ENCODE assay signal across 13 cellular contexts in the genomic region with DNA sequence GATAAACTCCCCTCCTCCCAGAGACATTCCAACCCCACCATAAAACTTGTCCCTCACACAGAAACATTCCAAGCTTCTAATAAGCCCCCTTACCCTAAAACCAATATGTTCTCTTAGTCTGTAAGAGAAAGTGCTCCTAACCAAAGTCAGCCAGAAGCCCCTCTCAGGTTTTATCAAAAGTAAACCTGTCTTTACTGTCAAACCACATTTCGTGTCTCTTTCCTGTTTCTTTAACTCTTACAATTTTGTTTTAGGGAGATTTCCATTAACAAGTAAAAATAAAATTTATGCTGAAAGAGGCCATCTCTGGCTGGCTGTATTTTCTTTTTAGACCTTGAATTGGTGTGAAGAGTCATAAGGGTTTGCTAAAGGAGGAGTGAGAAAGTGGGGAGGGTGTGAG. TPM values are rescaled to one million over a fixed set of nuclear protein-coding genes. Genes with fewer than 3 reads are reported as not detected.
DNase-seq lines count a peak whose midpoint lies in the region; ATAC-seq and TF ChIP-seq lines count a peak whose summit lies in the region.
"Had no signal": no experiment of that assay in that cellular context is flagged by ENCODE, and none has a peak within 500 bp of the region (broad histone marks: within the 10 kb centered on the region; RNA-seq: fewer than 3 reads in every experiment).

No MANE protein-coding gene starts in this region.

- H3K27me3 ChIP-seq in gastroesophageal sphincter (no peaks in the 10 kb centered on the region), WERI-Rb-1 (ENCODE audit: insufficient read depth, low read depth, severe bottlenecking) (no peaks in the 10 kb centered on the region)

- H3K27ac ChIP-seq in HEK293 (ENCODE audit: extremely low read depth, low read depth, low read length), result no peak overlapping the region
- no peak overlapping the region for H3K27ac ChIP-seq in gastroesophageal sphincter
- H3K27ac ChIP-seq in WERI-Rb-1, result no peak overlapping the region
- H3K27ac ChIP-seq: 22Rv1, HL-60 had no signal

- no peaks in the 10 kb centered on the region for H3K4me1 ChIP-seq in HEK293 (ENCODE audit: control insufficient read depth, insufficient read depth, low read length)
- H3K4me1 ChIP-seq in gastroesophageal sphincter, result no peaks in the 10 kb centered on the region
- H3K4me1 ChIP-seq: Caco-2 had no signal

- TF ChIP-seq POLR2A in gastroesophageal sphincter (IDR thresholded peaks at IDR 0.05), result no peak

- H3K9me3 ChIP-seq in HEK293 (ENCODE audit: control insufficient read depth, insufficient read depth, low read depth, low read length) (no peaks in the 10 kb centered on the region; the same call in 1 of the 2 replicates), iPS-18c (ENCODE audit: control insufficient read depth, insufficient read depth, low read length) (peaks cover 5% of the 10 kb centered on the region), gastroesophageal sphincter (peaks cover 0 to 4% (median 0%) of the 10 kb centered on the region in 3 donors), WERI-Rb-1 (ENCODE audit: severe bottlenecking) (no peaks in the 10 kb centered on the region)

- TF ChIP-seq EP300 in gastroesophageal sphincter (IDR thresholded peaks at IDR 0.05), result no peak

- TF ChIP-seq CTCF in HEK293 (tag by site-specific recombination; IDR thresholded peaks at IDR 0.05) (no peak), gastroesophageal sphincter (IDR thresholded peaks at IDR 0.05) (no peak), WERI-Rb-1 (IDR thresholded peaks at IDR 0.05; ENCODE audit: low read depth, low read length) (no peak)

- CTCF ChIA-PET in HEK293 (lab: Yijun Ruan, JAX), result interaction anchor here (0.6 kb wide), 1 partner anchor 153 kb away, joined by 3 read pairs; no protein-coding TSS in a partner anchor

- no peaks in the 10 kb centered on the region for H3K36me3 ChIP-seq in HEK293 (ENCODE audit: control insufficient read depth in 2 of 2, insufficient read depth in 1 of 2, low read length in 2 of 2)
- H3K36me3 ChIP-seq in gastroesophageal sphincter, result no peaks in the 10 kb centered on the region
- H3K36me3 ChIP-seq in WERI-Rb-1, result no peaks in the 10 kb centered on the region

- peak; percentile 40 for DNase-seq in DMS53 (lab: John Stamatoyannopoulos, UW)
- no peak for DNase-seq in DMS53 treated with DMSO at 0.1 percent for 48 hours (lab: John Stamatoyannopoulos, UW; ENCODE audit: unreplicated experiment)
- peak; percentile 18 for DNase-seq in OCI-M1 (lab: John Stamatoyannopoulos, UW)
- DNase-seq in WERI-Rb-1, result no peak
- DNase-seq in foreskin melanocyte, result no peak
- DNase-seq: Caco-2; CD8-positive, alpha-beta T cell; H7 had no signal

- no peak for ATAC-seq in gastroesophageal sphincter
- ATAC-seq: CD8-positive, alpha-beta T cell had no signal

- no peak overlapping the region for H3K4me3 ChIP-seq in HEK293 (ENCODE audit: low read depth, low read length)
- H3K4me3 ChIP-seq in iPS-18c (ENCODE audit: insufficient read depth, low read depth, low read length), result 0 out of 2 replicates have a peak overlapping the region, but pooled peaks have one; percentile 4
- H3K4me3 ChIP-seq in gastroesophageal sphincter, result no peak overlapping the region
- no peak overlapping the region for H3K4me3 ChIP-seq in WERI-Rb-1 (ENCODE audit: low read depth, low read length)

- POLR2A ChIA-PET in HEK293 (lab: Yijun Ruan, JAX), result no interaction called here

- WGBS in gastroesophageal sphincter (ENCODE audit: low coverage in 1 of 2), 2 donors, result 80 to 100% methylated on average over 1 of the region's 1 CpG

TF ChIP-seq in HEK293, 187 proteins besides CTCF, POLR2A, EP300 and RAD21:
- TF ChIP-seq ZNF138 (tag by site-specific recombination; IDR thresholded peaks at IDR 0.05; ENCODE audit: borderline replicate concordance), result no peak
- TF ChIP-seq, protein P1, sequence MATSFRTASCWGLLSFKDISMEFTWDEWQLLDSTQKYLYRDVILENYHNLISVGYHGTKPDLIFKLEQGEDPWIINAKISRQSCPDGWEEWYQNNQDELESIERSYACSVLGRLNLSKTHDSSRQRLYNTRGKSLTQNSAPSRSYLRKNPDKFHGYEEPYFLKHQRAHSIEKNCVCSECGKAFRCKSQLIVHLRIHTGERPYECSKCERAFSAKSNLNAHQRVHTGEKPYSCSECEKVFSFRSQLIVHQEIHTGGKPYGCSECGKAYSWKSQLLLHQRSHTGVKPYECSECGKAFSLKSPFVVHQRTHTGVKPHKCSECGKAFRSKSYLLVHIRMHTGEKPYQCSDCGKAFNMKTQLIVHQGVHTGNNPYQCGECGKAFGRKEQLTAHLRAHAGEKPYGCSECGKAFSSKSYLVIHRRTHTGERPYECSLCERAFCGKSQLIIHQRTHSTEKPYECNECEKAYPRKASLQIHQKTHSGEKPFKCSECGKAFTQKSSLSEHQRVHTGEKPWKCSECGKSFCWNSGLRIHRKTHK (tag by site-specific recombination; IDR thresholded peaks at IDR 0.05), result 0 out of 2 replicates have a peak, but pooled peaks have one; percentile 42
- TF ChIP-seq SETDB1 (IDR thresholded peaks at IDR 0.05; ENCODE audit: insufficient read length, low read length), result peak; percentile 89
- TF ChIP-seq TRIM28 (IDR thresholded peaks at IDR 0.05; ENCODE audit: borderline replicate concordance, low read length), result peak; percentile 86; the same call in 1 of the 2 replicates
- peak; percentile 14; the same call in 1 of the 2 replicates for TF ChIP-seq ZNF214 (tag by site-specific recombination; IDR thresholded peaks at IDR 0.05; ENCODE audit: borderline replicate concordance)
- peak; percentile 53 for TF ChIP-seq ZNF510 (tag by site-specific recombination; IDR thresholded peaks at IDR 0.05; ENCODE audit: insufficient replicate concordance)
- TF ChIP-seq BCL11B (tag by site-specific recombination; IDR thresholded peaks at IDR 0.05; ENCODE audit: low read depth), result no peak
- TF ChIP-seq, protein P2, sequence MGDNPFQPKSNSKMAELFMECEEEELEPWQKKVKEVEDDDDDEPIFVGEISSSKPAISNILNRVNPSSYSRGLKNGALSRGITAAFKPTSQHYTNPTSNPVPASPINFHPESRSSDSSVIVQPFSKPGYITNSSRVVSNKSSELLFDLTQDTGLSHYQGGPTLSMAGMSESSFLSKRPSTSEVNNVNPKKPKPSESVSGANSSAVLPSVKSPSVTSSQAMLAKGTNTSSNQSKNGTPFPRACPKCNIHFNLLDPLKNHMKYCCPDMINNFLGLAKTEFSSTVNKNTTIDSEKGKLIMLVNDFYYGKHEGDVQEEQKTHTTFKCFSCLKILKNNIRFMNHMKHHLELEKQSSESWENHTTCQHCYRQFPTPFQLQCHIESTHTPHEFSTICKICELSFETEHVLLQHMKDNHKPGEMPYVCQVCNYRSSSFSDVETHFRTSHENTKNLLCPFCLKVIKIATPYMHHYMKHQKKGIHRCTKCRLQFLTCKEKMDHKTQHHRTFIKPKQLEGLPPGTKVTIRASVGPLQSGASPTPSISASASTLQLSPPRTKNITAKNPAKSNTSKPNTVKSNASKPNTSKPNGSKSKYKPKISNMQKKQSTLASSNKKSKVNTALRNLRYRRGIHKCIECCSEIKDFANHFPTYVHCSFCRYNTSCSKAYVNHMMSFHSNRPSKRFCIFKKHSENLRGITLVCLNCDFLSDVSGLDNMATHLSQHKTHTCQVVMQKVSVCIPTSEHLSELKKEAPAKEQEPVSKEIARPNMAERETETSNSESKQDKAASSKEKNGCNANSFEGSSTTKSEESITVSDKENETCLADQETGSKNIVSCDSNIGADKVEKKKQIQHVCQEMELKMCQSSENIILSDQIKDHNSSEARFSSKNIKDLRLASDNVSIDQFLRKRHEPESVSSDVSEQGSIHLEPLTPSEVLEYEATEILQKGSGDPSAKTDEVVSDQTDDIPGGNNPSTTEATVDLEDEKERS (tag by site-specific recombination; IDR thresholded peaks at IDR 0.05), result peak; percentile 62
- TF ChIP-seq ZNF529 (tag by site-specific recombination; IDR thresholded peaks at IDR 0.05; ENCODE audit: insufficient replicate concordance), result peak; percentile 54
- TF ChIP-seq EGR2 (tag by site-specific recombination; IDR thresholded peaks at IDR 0.05; ENCODE audit: low read depth), result no peak
- TF ChIP-seq ZNF626 (tag by site-specific recombination; IDR thresholded peaks at IDR 0.05), result peak; percentile 88; the same call in 1 of the 2 replicates
- peak; percentile 33; the same call in 1 of the 2 replicates for TF ChIP-seq ZNF184 (tag by site-specific recombination; IDR thresholded peaks at IDR 0.05)
- TF ChIP-seq, protein P3, sequence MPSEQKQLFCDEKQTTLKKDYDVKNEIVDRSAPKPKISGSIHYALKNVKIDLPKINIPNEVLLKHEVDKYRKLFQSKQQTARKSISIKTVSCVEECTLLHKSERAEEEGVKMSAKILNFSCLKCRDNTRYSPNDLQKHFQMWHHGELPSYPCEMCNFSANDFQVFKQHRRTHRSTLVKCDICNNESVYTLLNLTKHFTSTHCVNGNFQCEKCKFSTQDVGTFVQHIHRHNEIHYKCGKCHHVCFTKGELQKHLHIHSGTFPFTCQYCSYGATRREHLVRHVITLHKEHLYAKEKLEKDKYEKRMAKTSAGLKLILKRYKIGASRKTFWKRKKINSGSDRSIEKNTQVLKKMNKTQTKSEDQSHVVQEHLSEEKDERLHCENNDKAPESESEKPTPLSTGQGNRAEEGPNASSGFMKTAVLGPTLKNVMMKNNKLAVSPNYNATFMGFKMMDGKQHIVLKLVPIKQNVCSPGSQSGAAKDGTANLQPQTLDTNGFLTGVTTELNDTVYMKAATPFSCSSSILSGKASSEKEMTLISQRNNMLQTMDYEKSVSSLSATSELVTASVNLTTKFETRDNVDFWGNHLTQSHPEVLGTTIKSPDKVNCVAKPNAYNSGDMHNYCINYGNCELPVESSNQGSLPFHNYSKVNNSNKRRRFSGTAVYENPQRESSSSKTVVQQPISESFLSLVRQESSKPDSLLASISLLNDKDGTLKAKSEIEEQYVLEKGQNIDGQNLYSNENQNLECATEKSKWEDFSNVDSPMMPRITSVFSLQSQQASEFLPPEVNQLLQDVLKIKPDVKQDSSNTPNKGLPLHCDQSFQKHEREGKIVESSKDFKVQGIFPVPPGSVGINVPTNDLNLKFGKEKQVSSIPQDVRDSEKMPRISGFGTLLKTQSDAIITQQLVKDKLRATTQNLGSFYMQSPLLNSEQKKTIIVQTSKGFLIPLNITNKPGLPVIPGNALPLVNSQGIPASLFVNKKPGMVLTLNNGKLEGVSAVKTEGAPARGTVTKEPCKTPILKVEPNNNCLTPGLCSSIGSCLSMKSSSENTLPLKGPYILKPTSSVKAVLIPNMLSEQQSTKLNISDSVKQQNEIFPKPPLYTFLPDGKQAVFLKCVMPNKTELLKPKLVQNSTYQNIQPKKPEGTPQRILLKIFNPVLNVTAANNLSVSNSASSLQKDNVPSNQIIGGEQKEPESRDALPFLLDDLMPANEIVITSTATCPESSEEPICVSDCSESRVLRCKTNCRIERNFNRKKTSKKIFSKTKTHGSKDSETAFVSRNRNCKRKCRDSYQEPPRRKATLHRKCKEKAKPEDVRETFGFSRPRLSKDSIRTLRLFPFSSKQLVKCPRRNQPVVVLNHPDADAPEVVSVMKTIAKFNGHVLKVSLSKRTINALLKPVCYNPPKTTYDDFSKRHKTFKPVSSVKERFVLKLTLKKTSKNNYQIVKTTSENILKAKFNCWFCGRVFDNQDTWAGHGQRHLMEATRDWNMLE (tag by site-specific recombination; conservative IDR thresholded peaks at IDR 0.05; ENCODE audit: low read depth), result peak; percentile 39; the same call in 1 of the 2 replicates

RNA-seq across cellular contexts. Expression of a gene that starts 29.8 kb away (rescaled TPM):
- total RNA-seq in gastroesophageal sphincter, result 10 to 100 TPM; 20.5 to 38.3 (median 27.8) TPM

Comparison
In these comparisons a context has a peak if more than half of its experiments do, and no peak if none do; other contexts are left out.
1. DNase-seq: peak in DMS53 (single experiment) and OCI-M1 (single experiment); none in DMS53 treated with DMSO at 0.1 percent for 48 hours (single experiment), WERI-Rb-1 (single experiment) and foreskin melanocyte (single experiment).